8 cellular contexts compared by ENCODE assay signal in genomic region chr7:99557940-99558305, GRCh38. TPM values are rescaled to one million over a fixed set of nuclear protein-coding genes. Genes with fewer than 3 reads are reported as not detected.
DNase-seq lines count a peak whose midpoint lies in the region; ATAC-seq and TF ChIP-seq lines count a peak whose summit lies in the region.

No MANE protein-coding gene starts in this region.

- H3K79me2 ChIP-seq in DND-41 (ENCODE audit: insufficient read depth, low read length) (peaks cover 75% of the 10 kb centered on the region), MM.1S (ENCODE audit: low read length) (no peaks in the 10 kb centered on the region)

- H2AFZ ChIP-seq in DND-41 (ENCODE audit: low read depth, low read length), result peak overlapping the region; percentile 97
- H2AFZ ChIP-seq in MM.1S (ENCODE audit: low read length), result peak overlapping the region; percentile 89

- peaks cover 11% of the 10 kb centered on the region for H3F3A ChIP-seq in MM.1S (ENCODE audit: insufficient read depth, low read length)

- H3K36me3 Mint-ChIP-seq in endothelial cell (ENCODE audit: low read depth, unreplicated experiment) (peaks cover 20% of the 10 kb centered on the region), osteocyte (ENCODE audit: unreplicated experiment) (peaks cover 17% of the 10 kb centered on the region)

- DNase-seq in DND-41 (no peak), MM.1S (no peak), endothelial cell (ENCODE audit: low spot score) (no peak), osteocyte (ENCODE audit: extremely low spot score, unreplicated experiment) (no peak), ACHN (no peak), NCI-H69 (lab: John Stamatoyannopoulos, UW) (no peak)

- ATAC-seq in DND-41 (ENCODE audit: insufficient read depth, low read depth) (peak; percentile 66), GM21619 (IDR thresholded peaks at IDR 0.05; ENCODE audit: unreplicated experiment) (peak; percentile 46), HG03378 (IDR thresholded peaks at IDR 0.05; ENCODE audit: unreplicated experiment) (no peak)

- H3K9me3 Mint-ChIP-seq in endothelial cell (ENCODE audit: unreplicated experiment) (no peaks in the 10 kb centered on the region), osteocyte (ENCODE audit: unreplicated experiment) (no peaks in the 10 kb centered on the region)

- TF ChIP-seq CTCF in DND-41 (IDR thresholded peaks at IDR 0.05; ENCODE audit: borderline replicate concordance, extremely low read depth, low read length, poor library complexity, severe bottlenecking) (no peak), MM.1S (IDR thresholded peaks at IDR 0.05; ENCODE audit: low read length) (no peak), endothelial cell (IDR thresholded peaks at IDR 0.05; ENCODE audit: unreplicated experiment) (no peak), osteocyte (IDR thresholded peaks at IDR 0.05) (no peak)

- H3K27ac Mint-ChIP-seq in endothelial cell (ENCODE audit: unreplicated experiment) (peak overlapping the region; percentile 96), osteocyte (ENCODE audit: unreplicated experiment) (peak overlapping the region; percentile 99)

- peaks cover 74% of the 10 kb centered on the region for H3K36me3 ChIP-seq in DND-41 (ENCODE audit: insufficient read depth, low read length)
- no peaks in the 10 kb centered on the region for H3K36me3 ChIP-seq in MM.1S (replicated peaks; ENCODE audit: insufficient read depth, low read length)

- H3K27me3 Mint-ChIP-seq in endothelial cell (ENCODE audit: unreplicated experiment) (peaks cover 6% of the 10 kb centered on the region), osteocyte (ENCODE audit: unreplicated experiment) (no peaks in the 10 kb centered on the region)

- H3K4me1 ChIP-seq in DND-41 (ENCODE audit: insufficient read depth, low read length) (peaks cover 47% of the 10 kb centered on the region), MM.1S (ENCODE audit: low read length) (no peaks in the 10 kb centered on the region)

- H3K4me3 ChIP-seq in DND-41 (ENCODE audit: low read depth in 1 of 2, low read length in 2 of 2) (peak overlapping the region; percentile 87 to 97), MM.1S (ENCODE audit: low read length) (peak overlapping the region; percentile 79)

- peak overlapping the region; percentile 89 for H3K4me2 ChIP-seq in DND-41 (ENCODE audit: insufficient read depth, low read length)
- H3K4me2 ChIP-seq in MM.1S (ENCODE audit: low read depth, low read length), result peak overlapping the region; percentile 65; the same call in 1 of the 2 replicates

- H3K4me3 Mint-ChIP-seq in endothelial cell (ENCODE audit: unreplicated experiment) (peak overlapping the region; percentile 97), osteocyte (ENCODE audit: unreplicated experiment) (peak overlapping the region; percentile 98)

- H3K9me3 ChIP-seq in DND-41 (ENCODE audit: insufficient read depth, low read length, severe bottlenecking) (no peaks in the 10 kb centered on the region), MM.1S (replicated peaks; ENCODE audit: insufficient read depth, low read length) (no peaks in the 10 kb centered on the region)

- H3K27ac ChIP-seq in DND-41 (ENCODE audit: low read length), result peak overlapping the region; percentile 99
- H3K27ac ChIP-seq in MM.1S (ENCODE audit: low read length), result no peak overlapping the region

- H3K9ac ChIP-seq in DND-41 (ENCODE audit: low read depth, low read length) (peak overlapping the region; percentile 99), MM.1S (ENCODE audit: low read length) (peak overlapping the region; percentile 84; the same call in 1 of the 2 replicates)

- no peaks in the 10 kb centered on the region for H3K9me2 ChIP-seq in MM.1S (replicated peaks; ENCODE audit: insufficient read depth, low read length)

- in situ Hi-C loops in ACHN (cut with HindIII; ENCODE audit: low pct_ligation_motif_present, low pct_unique_long_range_greater_than_20kb, low sequenced_read_pairs), result no loop called here

- H3K27me3 ChIP-seq in DND-41 (ENCODE audit: insufficient read depth, low read length, poor library complexity) (no peaks in the 10 kb centered on the region), MM.1S (replicated peaks; ENCODE audit: insufficient read depth, low read length) (no peaks in the 10 kb centered on the region)

- H3K4me1 Mint-ChIP-seq in endothelial cell (ENCODE audit: unreplicated experiment) (peaks cover 24% of the 10 kb centered on the region), osteocyte (ENCODE audit: unreplicated experiment) (peaks cover 38% of the 10 kb centered on the region)

- peaks cover 27% of the 10 kb centered on the region; the same call in 1 of the 2 replicates for H4K20me1 ChIP-seq in DND-41 (ENCODE audit: insufficient read depth, low read length)
- no peaks in the 10 kb centered on the region for H4K20me1 ChIP-seq in MM.1S (ENCODE audit: insufficient read depth, low read length)

RNA-seq across cellular contexts. Expression of gene ZNF655, which starts 0.5 kb away (rescaled TPM):
- total RNA-seq in endothelial cell (ENCODE audit: unreplicated experiment) (36.3 TPM), osteocyte (62.8 and 64.2 TPM in 2 replicates)

RNA-seq across cellular contexts. Expression of gene FAM200A, which starts 6.0 kb away (rescaled TPM):
- total RNA-seq in endothelial cell (ENCODE audit: unreplicated experiment), result 6.8 TPM
- 5.3 and 6.3 TPM in 2 replicates for total RNA-seq in osteocyte

RNA-seq across cellular contexts. Expression of gene TMEM225B, which starts 40.1 kb away (rescaled TPM):
- total RNA-seq in endothelial cell (ENCODE audit: unreplicated experiment) (0.46 TPM), osteocyte (1.1 and 1.6 TPM in 2 replicates)

RNA-seq across cellular contexts. Expression of gene ZKSCAN5, which starts 53.5 kb away (rescaled TPM):
- total RNA-seq in endothelial cell (ENCODE audit: unreplicated experiment) (17.8 TPM), osteocyte (11.6 and 12.1 TPM in 2 replicates)

RNA-seq across cellular contexts. Expression of gene ZNF394, which starts 57.8 kb away (rescaled TPM):
- total RNA-seq in endothelial cell (ENCODE audit: unreplicated experiment), result 24.6 TPM
- total RNA-seq in osteocyte, result 23.8 and 24.4 TPM in 2 replicates
